In genomic region chr19:4636761-4637160, GRCh38 we compare ENCODE assay signal across 10 cellular contexts. TPM values are rescaled to one million over a fixed set of nuclear protein-coding genes. Genes with fewer than 3 reads are reported as not detected.
DNase-seq lines count a peak whose midpoint lies in the region; ATAC-seq and TF ChIP-seq lines count a peak whose summit lies in the region.
"Had no signal": no experiment of that assay in that cellular context is flagged by ENCODE, and none has a peak within 500 bp of the region (broad histone marks: within the 10 kb centered on the region; RNA-seq: fewer than 3 reads in every experiment).

No MANE protein-coding gene starts in this region.

- H3K27ac Mint-ChIP-seq in T-helper 1 cell treated with Interleukin-12 subunit alpha and Interleukin-12 subunit beta and Interleukin-4 antibody, amounts not matched to agents 30 μg/mL and 1 μg/mL, for 36 hours = peak overlapping the region; percentile 49

- 0 out of 2 replicates have a peak overlapping the region, but pooled peaks have one; percentile 63 for H3K27ac ChIP-seq in Panc1 (ENCODE audit: low read length)

- H3K4me3 Mint-ChIP-seq in T-helper 1 cell treated with Interleukin-12 subunit alpha and Interleukin-12 subunit beta and Interleukin-4 antibody, amounts not matched to agents 30 μg/mL and 1 μg/mL, for 36 hours = no peak overlapping the region

- no peaks in the 10 kb centered on the region for H3K36me3 Mint-ChIP-seq in T-helper 1 cell treated with Interleukin-12 subunit alpha and Interleukin-12 subunit beta and Interleukin-4 antibody, amounts not matched to agents 30 μg/mL and 1 μg/mL, for 36 hours (ENCODE audit: low read depth)

- H3K9me3 ChIP-seq in Panc1 (ENCODE audit: control insufficient read depth, insufficient read depth, low read depth, low read length) = no peaks in the 10 kb centered on the region
- H3K9me3 ChIP-seq: transverse colon had no signal

- BruUV-seq in Panc1 (replicated peaks; lab: Mats Ljungman, UMichigan) = no TSS peak

- H3K4me1 Mint-ChIP-seq in T-helper 1 cell treated with Interleukin-12 subunit alpha and Interleukin-12 subunit beta and Interleukin-4 antibody, amounts not matched to agents 30 μg/mL and 1 μg/mL, for 36 hours (ENCODE audit: low read depth) = peaks cover 28% of the 10 kb centered on the region

- no peak for ATAC-seq in Panc1

- H3K9me3 Mint-ChIP-seq in T-helper 1 cell treated with Interleukin-12 subunit alpha and Interleukin-12 subunit beta and Interleukin-4 antibody, amounts not matched to agents 30 μg/mL and 1 μg/mL, for 36 hours = no peaks in the 10 kb centered on the region

- TF ChIP-seq CTCF in Panc1 (IDR thresholded peaks at IDR 0.05) (no peak), epithelial cell of proximal tubule (conservative IDR thresholded peaks at IDR 0.05; ENCODE audit: low read depth, low read length) (no peak)

- H3K4me1 ChIP-seq in Panc1 (ENCODE audit: control insufficient read depth, insufficient read depth, low read length) = peaks cover 3% of the 10 kb centered on the region

- no peaks in the 10 kb centered on the region for H3K27me3 ChIP-seq in Panc1 (ENCODE audit: control insufficient read depth, insufficient read depth, low read length)

- intact Hi-C loops in Panc1 (cut with micrococcal nuclease; ENCODE audit: unreplicated experiment) = loop anchor here (5.0 kb wide), 1 partner anchor 59 kb away; no protein-coding TSS in a partner anchor

- H3K27me3 Mint-ChIP-seq in T-helper 1 cell treated with Interleukin-12 subunit alpha and Interleukin-12 subunit beta and Interleukin-4 antibody, amounts not matched to agents 30 μg/mL and 1 μg/mL, for 36 hours (ENCODE audit: low read depth) = no peaks in the 10 kb centered on the region

- H3K4me3 ChIP-seq in Panc1 (ENCODE audit: low read depth in 2 of 2, low read length in 2 of 2) (peak overlapping the region in 1 of 2 experiments; percentile 61; a peak in 3 of 4 replicates), epithelial cell of proximal tubule (ENCODE audit: low read depth, low read length) (peak overlapping the region; percentile 53), skeletal muscle cell (ENCODE audit: low read depth, low read length) (peak overlapping the region; percentile 45)

- no peak for DNase-seq in T-helper 1 cell
- DNase-seq in Panc1 (ENCODE audit: low read depth, low spot score) = no peak
- no peak for DNase-seq in epithelial cell of proximal tubule (ENCODE audit: low read depth)
- DNase-seq in skeletal muscle cell (ENCODE audit: low read depth) = no peak
- no peak for DNase-seq in midbrain (lab: John Stamatoyannopoulos, UW)
- DNase-seq in central memory CD4-positive, alpha-beta T cell = no peak
- DNase-seq in pons (ENCODE audit: low spot score) = no peak
- DNase-seq: cerebellar nuclear complex had no signal

- in situ Hi-C loops in Panc1 (cut with HindIII; ENCODE audit: low pct_unique_long_range_greater_than_20kb, low sequenced_read_pairs) = no loop called here

- H3K36me3 ChIP-seq in Panc1 (ENCODE audit: control insufficient read depth, insufficient read depth, low read length) = peaks cover 4% of the 10 kb centered on the region; the same call in 1 of the 2 replicates
- H3K36me3 ChIP-seq: transverse colon had no signal

- CTCF ChIA-PET in Panc1 (lab: Charles Lee) = interaction anchor here (0.7 to 2.2 kb wide), 5 partner anchors 14 to 70 kb away, joined by 3 to 12 read pairs (median 3); no protein-coding TSS in a partner anchor

- POLR2A ChIA-PET in Panc1 (lab: Charles Lee) = no interaction called here

RNA-seq across cellular contexts. Expression of gene TNFAIP8L1, which starts 2.6 kb away (rescaled TPM):
- total RNA-seq in Panc1 (2021; ENCODE audit: unreplicated experiment) (4.8 TPM), epithelial cell of proximal tubule (6.7 and 7.4 TPM in 2 replicates)
- polyA plus RNA-seq in Panc1 (2012; ENCODE audit: insufficient read length) = 3.8 TPM

RNA-seq across cellular contexts. Expression of gene MYDGF, which starts 33.4 kb away (rescaled TPM):
- 78.1 TPM for total RNA-seq in Panc1 (2021; ENCODE audit: unreplicated experiment)
- polyA plus RNA-seq in Panc1 (2012; ENCODE audit: insufficient read length) = 190 TPM
- 83.0 and 126 TPM in 2 replicates for total RNA-seq in epithelial cell of proximal tubule
